ENCODE assay signal across 10 cellular contexts in genomic region chr2:48415765-48416515, GRCh38. TPM values are rescaled to one million over a fixed set of nuclear protein-coding genes. Genes with fewer than 3 reads are reported as not detected.
DNase-seq lines count a peak whose midpoint lies in the region; ATAC-seq and TF ChIP-seq lines count a peak whose summit lies in the region.
"Had no signal": no experiment of that assay in that cellular context is flagged by ENCODE, and none has a peak within 500 bp of the region (broad histone marks: within the 10 kb centered on the region; RNA-seq: fewer than 3 reads in every experiment).

No MANE protein-coding gene starts in this region.

- H3K36me3 ChIP-seq in mucosa of descending colon (ENCODE audit: low read depth) = no peaks in the 10 kb centered on the region
- H3K36me3 ChIP-seq: heart left ventricle had no signal

- no peaks in the 10 kb centered on the region for H3K9me3 ChIP-seq in mucosa of descending colon

- no peak for TF ChIP-seq CTCF in mucosa of descending colon (IDR thresholded peaks at IDR 0.05)

- ATAC-seq in HG02840 (IDR thresholded peaks at IDR 0.05; ENCODE audit: low FRiP score, unreplicated experiment) = no peak
- no peak for ATAC-seq in HG03565 (IDR thresholded peaks at IDR 0.05; ENCODE audit: unreplicated experiment)
- ATAC-seq in mucosa of descending colon = no peak

- no peaks in the 10 kb centered on the region for H3K4me1 ChIP-seq in mucosa of descending colon (ENCODE audit: low read depth)

- no peak overlapping the region for H3K4me3 ChIP-seq in mucosa of descending colon

- peak; percentile 9 for DNase-seq in stimulated activated CD4-positive, alpha-beta T cell treated with anti-CD3 and anti-CD28 coated beads, Interleukin-15, amount 100 ng/mL, for 24 hours
- no peak for DNase-seq in stimulated activated CD4-positive, alpha-beta T cell treated with anti-CD3 and anti-CD28 coated beads, Interleukin-2, amount 100 ng/mL, for 24 hours
- DNase-seq in SK-MEL-5 (ENCODE audit: low read depth, low spot score) = peak; percentile 99
- peak; percentile 25 for DNase-seq in iPS-NIHi7 (ENCODE audit: extremely low spot score)
- no peak for DNase-seq in SK-N-DZ (ENCODE audit: low spot score)
- DNase-seq in mucosa of descending colon = no peak
- DNase-seq: NCI-H526 treated with DMSO at 0.1 percent for 48 hours had no signal

- in situ Hi-C loops in SK-MEL-5 (cut with HindIII; ENCODE audit: low pct_unique_long_range_greater_than_20kb, low sequenced_read_pairs) = no loop called here

- intact Hi-C loops in mucosa of descending colon (cut with DNase I, micrococcal nuclease) = no loop called here

RNA-seq across cellular contexts. Expression of gene PPP1R21, which starts 24.6 kb away (rescaled TPM):
- 11.8 and 13.7 TPM in 2 replicates for total RNA-seq in SK-MEL-5 (2014; rRNA removed; shearing (Covaris generic))
- polyA plus RNA-seq in SK-MEL-5 (2015; cell fraction: cytosol; rRNA removed) = 18.6 and 29.7 TPM in 2 replicates
- polyA plus RNA-seq in SK-MEL-5 (2015; cell fraction: nucleus; rRNA removed) = 47.3 and 81.2 TPM in 2 replicates
- 7.3 and 17.4 TPM in 2 replicates for polyA plus RNA-seq in SK-N-DZ (2014; cell fraction: cytosol; rRNA removed)
- 19.8 and 25.6 TPM in 2 replicates for polyA plus RNA-seq in SK-N-DZ (2014; cell fraction: nucleus; rRNA removed)
- 10 to 100 TPM; 19.3 to 30.1 (median 23.7) TPM for total RNA-seq in mucosa of descending colon

Comparison
In these comparisons a context has a peak if more than half of its experiments do, and no peak if none do; other contexts are left out.
1. DNase-seq: peak in stimulated activated CD4-positive, alpha-beta T cell treated with anti-CD3 and anti-CD28 coated beads, Interleukin-15, amount 100 ng/mL, for 24 hours (single experiment), SK-MEL-5 (single experiment) and iPS-NIHi7 (single experiment); none in stimulated activated CD4-positive, alpha-beta T cell treated with anti-CD3 and anti-CD28 coated beads, Interleukin-2, amount 100 ng/mL, for 24 hours (0 of 2), SK-N-DZ (single experiment) and mucosa of descending colon (0 of 3).